Comparison of ENCODE assay signal across 19 cellular contexts in genomic region chr5:171969288-171969880, GRCh38.
"Had no signal": no experiment of that assay in that cellular context is flagged by ENCODE, and none has a peak within 500 bp of the region (broad histone marks: within the 10 kb centered on the region; RNA-seq: fewer than 3 reads in every experiment).

No MANE protein-coding gene starts in this region.

- H3K27ac ChIP-seq: body of pancreas, heart right ventricle, lower lobe of right lung, ovary, stomach, testis, upper lobe of left lung had no signal

- ATAC-seq: activated T-cell treated with anti-CD3 and anti-CD28 coated beads, Interleukin-2, amount 50 U/mL, for 4 hours; body of pancreas; gastroesophageal sphincter; heart right ventricle; left cardiac atrium; lower lobe of right lung; sciatic nerve had no signal

- H3K36me3 ChIP-seq: gastroesophageal sphincter, heart right ventricle, lower lobe of right lung, ovary, stomach, upper lobe of left lung had no signal

- H3K4me3 Mint-ChIP-seq: activated CD4-positive, alpha-beta memory T cell treated with anti-CD3 and anti-CD28 coated beads, Interleukin-2, amount 10 ng/mL, durations not matched to agents 7 days and 5 days; activated T-cell treated with anti-CD3 and anti-CD28 coated beads, Interleukin-2, amount 50 U/mL, for 4 hours had no signal

- DNase-seq: activated CD4-positive, alpha-beta memory T cell treated with anti-CD3 and anti-CD28 coated beads, Interleukin-2, amount 10 ng/mL, durations not matched to agents 7 days and 5 days; activated CD4-positive, alpha-beta T cell treated with anti-CD3 and anti-CD28 coated beads for 4 hours; activated effector memory CD4-positive, alpha-beta T cell treated with Interleukin-2 at 50 U/mL for 16 hours; activated naive CD4-positive, alpha-beta T cell treated with anti-CD3 and anti-CD28 coated beads, Interleukin-2, amount 50 U/mL, for 16 hours; activated T-cell treated with anti-CD3 and anti-CD28 coated beads, Interleukin-2, amount 50 U/mL, for 4 hours; amygdala; body of pancreas; caudate nucleus; effector CD4-positive, alpha-beta T cell; heart right ventricle; left cardiac atrium; lower lobe of right lung; ovary; stomach; T-helper 2 cell; testis; upper lobe of left lung had no signal

- H3K27ac Mint-ChIP-seq: activated CD4-positive, alpha-beta memory T cell treated with anti-CD3 and anti-CD28 coated beads, Interleukin-2, amount 10 ng/mL, durations not matched to agents 7 days and 5 days had no signal

- H3K4me3 ChIP-seq: body of pancreas, gastroesophageal sphincter, heart right ventricle, lower lobe of right lung, ovary, stomach, testis, upper lobe of left lung had no signal

- H3K27me3 Mint-ChIP-seq: activated CD4-positive, alpha-beta memory T cell treated with anti-CD3 and anti-CD28 coated beads, Interleukin-2, amount 10 ng/mL, durations not matched to agents 7 days and 5 days had no signal

- H3K27me3 ChIP-seq: body of pancreas, gastroesophageal sphincter, heart right ventricle, ovary, stomach, testis, upper lobe of left lung had no signal

- H3K9me3 ChIP-seq: body of pancreas, gastroesophageal sphincter, heart right ventricle, lower lobe of right lung, ovary, stomach, testis, upper lobe of left lung had no signal
